ENCODE assay signal across 1 cellular context in genomic region chr22:48783821-48784266, GRCh38.
A peak's percentile ranks its signal among the peaks of the same experiment; 100 is the strongest.
TF ChIP-seq lines count a peak whose summit lies in the region.

No MANE protein-coding gene starts in this region.

TF ChIP-seq in HepG2, 621 proteins besides CTCF, POLR2A, EP300 and RAD21 (continued from another document and continues in another):
- TF ChIP-seq ARID5B (CRISPR knock-in tag; IDR thresholded peaks at IDR 0.05) (peak; percentile 57), ZNF609 (CRISPR knock-in tag; IDR thresholded peaks at IDR 0.05; ENCODE audit: borderline replicate concordance) (0 out of 2 replicates have a peak, but pooled peaks have one; percentile 34), TFE3 (CRISPR knock-in tag; IDR thresholded peaks at IDR 0.05) (no peak), ZNF788 (CRISPR knock-in tag; IDR thresholded peaks at IDR 0.05; ENCODE audit: borderline replicate concordance) (peak; percentile 49; the same call in 1 of the 2 replicates), NR3C1 (CRISPR knock-in tag; IDR thresholded peaks at IDR 0.05) (no peak), SIN3B (IDR thresholded peaks at IDR 0.05; ENCODE audit: low read length) (no peak), HDAC1 (CRISPR knock-in tag; IDR thresholded peaks at IDR 0.05) (peak; percentile 48; the same call in 1 of the 2 replicates), NCOR1 (IDR thresholded peaks at IDR 0.05; ENCODE audit: borderline replicate concordance, low read length) (peak; percentile 58; the same call in 1 of the 2 replicates), FOXA3 (CRISPR knock-in tag; IDR thresholded peaks at IDR 0.05) (peak; percentile 31; the same call in 1 of the 2 replicates), LCORL (IDR thresholded peaks at IDR 0.05) (no peak), LCORL (CRISPR knock-in tag; IDR thresholded peaks at IDR 0.05) (peak; percentile 30; the same call in 1 of the 2 replicates), SYNCRIP (IDR thresholded peaks at IDR 0.05; ENCODE audit: insufficient read depth, low read depth, low read length) (no peak), NFYB (CRISPR knock-in tag; IDR thresholded peaks at IDR 0.05) (no peak), KLF12 (CRISPR knock-in tag; IDR thresholded peaks at IDR 0.05; ENCODE audit: borderline replicate concordance) (peak; percentile 70; the same call in 1 of the 2 replicates), ZMYM3 (CRISPR knock-in tag; IDR thresholded peaks at IDR 0.05) (peak; percentile 89), PHF21A (CRISPR knock-in tag; IDR thresholded peaks at IDR 0.05) (peak; percentile 72), BCL6 (CRISPR knock-in tag; IDR thresholded peaks at IDR 0.05) (peak; percentile 55; the same call in 1 of the 2 replicates), THAP9 (CRISPR knock-in tag; IDR thresholded peaks at IDR 0.05; ENCODE audit: borderline replicate concordance) (0 out of 2 replicates have a peak, but pooled peaks have one; percentile 7), ZBTB26 (CRISPR knock-in tag; IDR thresholded peaks at IDR 0.05; ENCODE audit: borderline replicate concordance) (0 out of 2 replicates have a peak, but pooled peaks have one; percentile 31), NR2F1 (CRISPR knock-in tag; IDR thresholded peaks at IDR 0.05) (0 out of 4 replicates have a peak, but pooled peaks of 1 of the 2 experiments have one; percentile 11), CCAR2 (optimal IDR thresholded peaks at IDR 0.05; ENCODE audit: low read depth, low read length) (no peak), ZNF430 (CRISPR knock-in tag; IDR thresholded peaks at IDR 0.05) (0 out of 2 replicates have a peak, but pooled peaks have one; percentile 48), CENPT (CRISPR knock-in tag; IDR thresholded peaks at IDR 0.05; ENCODE audit: low read depth) (no peak), MLX (CRISPR knock-in tag; IDR thresholded peaks at IDR 0.05) (no peak), ZNF83 (CRISPR knock-in tag; IDR thresholded peaks at IDR 0.05; ENCODE audit: borderline replicate concordance) (no peak), ZKSCAN1 (IDR thresholded peaks at IDR 0.05; ENCODE audit: low read length) (no peak), FOXJ3 (CRISPR knock-in tag; IDR thresholded peaks at IDR 0.05; ENCODE audit: borderline replicate concordance) (peak; percentile 37; the same call in 1 of the 2 replicates), PATZ1 (CRISPR knock-in tag; IDR thresholded peaks at IDR 0.05) (peak; percentile 58; the same call in 1 of the 2 replicates), BCL3 (CRISPR knock-in tag; IDR thresholded peaks at IDR 0.05) (0 out of 2 replicates have a peak, but pooled peaks have one; percentile 46), AFF4 (CRISPR knock-in tag; IDR thresholded peaks at IDR 0.05) (no peak), RCOR2 (CRISPR knock-in tag; IDR thresholded peaks at IDR 0.05) (no peak), HIVEP1 (CRISPR knock-in tag; IDR thresholded peaks at IDR 0.05) (no peak), ZNF790 (CRISPR knock-in tag; IDR thresholded peaks at IDR 0.05; ENCODE audit: borderline replicate concordance) (no peak)
